Comparison of ENCODE assay signal across 6 cellular contexts in genomic region chr5:5648694-5649093, GRCh38.
"Had no signal": no experiment of that assay in that cellular context is flagged by ENCODE, and none has a peak within 500 bp of the region (broad histone marks: within the 10 kb centered on the region; RNA-seq: fewer than 3 reads in every experiment).

No MANE protein-coding gene starts in this region.

- ATAC-seq: GM23338 had no signal

- H3K4me2 ChIP-seq: GM23338 had no signal

- DNase-seq: H9, HCEC 1CT, KBM-7 had no signal

- FAIRE-seq: H1, H54 had no signal

- H3K4me3 ChIP-seq: GM23338 had no signal

- H2AFZ ChIP-seq: GM23338 had no signal
